ENCODE assay signal across 8 cellular contexts in the genomic region with DNA sequence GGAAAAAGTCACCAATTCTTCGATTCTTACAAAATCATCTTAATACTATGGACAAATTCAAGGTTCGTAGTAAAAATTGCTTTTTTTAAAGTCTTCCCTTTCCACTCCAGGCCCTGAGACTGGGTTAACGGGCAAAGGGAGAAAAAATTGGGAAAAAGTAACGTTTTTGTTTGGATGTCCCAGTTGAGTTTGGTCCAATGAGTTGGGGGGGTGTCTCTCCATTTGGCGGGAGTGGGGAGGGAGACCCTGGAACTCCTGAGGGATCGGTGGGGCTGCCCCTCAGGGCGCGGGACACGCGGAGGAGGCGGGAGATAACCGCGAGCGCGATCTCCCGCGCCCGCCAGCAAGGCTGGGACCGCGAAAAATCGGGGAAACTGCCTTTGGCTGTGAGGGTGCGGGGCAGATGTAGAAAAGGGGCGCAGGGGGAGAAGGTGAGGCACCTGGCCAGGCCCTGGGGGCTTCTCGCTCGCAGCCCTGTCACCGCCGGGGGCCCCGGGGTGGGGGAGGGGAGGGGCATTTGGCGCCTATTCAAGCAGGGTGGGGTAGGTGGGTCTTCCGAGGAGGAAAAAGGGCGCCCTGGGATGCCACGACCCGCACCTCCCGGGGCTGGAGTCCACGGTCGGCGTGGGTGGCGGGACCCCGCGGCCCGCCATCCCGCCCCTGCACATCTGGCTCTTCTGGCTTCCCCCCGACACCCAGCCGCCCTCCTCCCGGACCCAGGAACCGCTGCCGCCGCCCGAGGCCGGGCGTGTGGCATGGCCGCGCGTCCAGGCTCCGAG. TPM values are rescaled to one million over a fixed set of nuclear protein-coding genes. Genes with fewer than 3 reads are reported as not detected.
DNase-seq lines count a peak whose midpoint lies in the region; ATAC-seq and TF ChIP-seq lines count a peak whose summit lies in the region.

No MANE protein-coding gene starts in this region.

- TF ChIP-seq CTCF in IMR-90 (conservative IDR thresholded peaks at IDR 0.05; ENCODE audit: low read depth, low read length): no peak

- peak overlapping the region; percentile 78 for H2AFZ ChIP-seq in IMR-90 (replicated peaks; ENCODE audit: low read length, poor library complexity)

- peak overlapping the region; percentile 96 for H2AK9ac ChIP-seq in IMR-90 (replicated peaks; ENCODE audit: low read depth, low read length, poor library complexity)

- 0% methylated on average over 9 of the region's 55 CpGs; no CpG with 5 or more reads in 1 of the 2 experiments for WGBS in IMR-90 (ENCODE audit: extremely low coverage in 2 of 2, insufficient read length in 1 of 2), 2 experiments

- H4K5ac ChIP-seq in IMR-90 (ENCODE audit: low read depth, low read length): no peak overlapping the region

- H3K27me3 Mint-ChIP-seq in activated naive CD8-positive, alpha-beta T cell treated with anti-CD3 and anti-CD28 coated beads for 36 hours: peaks cover 4% of the 10 kb centered on the region
- H3K27me3 Mint-ChIP-seq in immature natural killer cell (ENCODE audit: low read depth in 3 of 3): peaks cover 11 to 13% (median 12%) of the 10 kb centered on the region in 3 donors
- H3K27me3 Mint-ChIP-seq in stimulated activated naive CD8-positive, alpha-beta T cell treated with anti-CD3 and anti-CD28 coated beads, Interleukin-15, Interleukin-2, amounts not matched to agents 100 ng/mL and 50 ng/mL, for 24 hours: no peaks in the 10 kb centered on the region

- H3K36me3 Mint-ChIP-seq in activated naive CD8-positive, alpha-beta T cell treated with anti-CD3 and anti-CD28 coated beads for 36 hours: peaks cover 55% of the 10 kb centered on the region
- peaks cover 0 to 4% (median 0%) of the 10 kb centered on the region in 3 donors for H3K36me3 Mint-ChIP-seq in immature natural killer cell
- peaks cover 64% of the 10 kb centered on the region for H3K36me3 Mint-ChIP-seq in stimulated activated naive CD8-positive, alpha-beta T cell treated with anti-CD3 and anti-CD28 coated beads, Interleukin-15, Interleukin-2, amounts not matched to agents 100 ng/mL and 50 ng/mL, for 24 hours (ENCODE audit: low read depth)

- H4K20me1 ChIP-seq in IMR-90 (ENCODE audit: insufficient read depth, low read length): peaks cover 13% of the 10 kb centered on the region; the same call in 1 of the 2 replicates

- ATAC-seq in Right ventricle myocardium inferior (no peak), left cardiac atrium (no peak), IMR-90 (ENCODE audit: low read depth) (no peak), HG03095 (IDR thresholded peaks at IDR 0.05; ENCODE audit: unreplicated experiment) (no peak)

- H3K27me3 ChIP-seq in IMR-90 (ENCODE audit: control insufficient read depth, insufficient read depth, low read length): no peaks in the 10 kb centered on the region

- no peak overlapping the region for H3K18ac ChIP-seq in IMR-90 (ENCODE audit: low read depth, low read length)

- in situ Hi-C loops in IMR-90 (cut with MboI; ENCODE audit: low sequenced_read_pairs): no loop called here

- POLR2A ChIA-PET in IMR-90 (lab: Charles Lee; ENCODE audit: unreplicated experiment): no interaction called here

- peak overlapping the region; percentile 36 for H3K27ac ChIP-seq in IMR-90 (ENCODE audit: insufficient read depth, low read length)

- no peak overlapping the region for H2BK15ac ChIP-seq in IMR-90 (ENCODE audit: low read depth, low read length)

- intact Hi-C loops in Right ventricle myocardium inferior (cut with DNase I) (loop anchor here (2.0 kb wide), 1 partner anchor 21 kb away; the partner anchor contains the start of gene MTRF1L), left cardiac atrium (cut with DNase I) (loop anchor here in 1 of 2 donors (2.0 kb wide), 1 partner anchor 21 kb away; the partner anchor contains the start of gene MTRF1L), IMR-90 (cut with micrococcal nuclease) (loop anchor here (5.0 kb wide), 1 partner anchor 600 kb away; no protein-coding TSS in a partner anchor)

- H3K9me3 ChIP-seq in IMR-90 (ENCODE audit: control insufficient read depth, insufficient read depth, low read length): no peaks in the 10 kb centered on the region

- H3K9me1 ChIP-seq in IMR-90 (ENCODE audit: insufficient read depth, low read length): no peaks in the 10 kb centered on the region

- H3K9ac ChIP-seq in IMR-90 (ENCODE audit: low read depth, low read length): peak overlapping the region; percentile 87

- no peak overlapping the region for H2BK20ac ChIP-seq in IMR-90 (ENCODE audit: low read depth, low read length)

- peak overlapping the region in 1 of 2 experiments; percentile 19; a peak in 1 of 4 replicates for H4K8ac ChIP-seq in IMR-90 (ENCODE audit: low read depth in 2 of 2, low read length in 2 of 2)

- H3K14ac ChIP-seq in IMR-90 (replicated peaks; ENCODE audit: low read depth, low read length): peak overlapping the region; percentile 28; the same call in 1 of the 2 replicates

- peak overlapping the region; percentile 29; the same call in 1 of the 2 replicates for H3K56ac ChIP-seq in IMR-90 (ENCODE audit: extremely low read depth, insufficient read depth, low read length)

- H3K4me3 ChIP-seq in IMR-90 (ENCODE audit: insufficient read depth, low read depth, low read length): peak overlapping the region; percentile 68

- H3K4me1 Mint-ChIP-seq in activated naive CD8-positive, alpha-beta T cell treated with anti-CD3 and anti-CD28 coated beads for 36 hours: peaks cover 28% of the 10 kb centered on the region
- H3K4me1 Mint-ChIP-seq in immature natural killer cell: peaks cover 33 to 45% of the 10 kb centered on the region in 2 donors
- H3K4me1 Mint-ChIP-seq in stimulated activated naive CD8-positive, alpha-beta T cell treated with anti-CD3 and anti-CD28 coated beads, Interleukin-15, Interleukin-2, amounts not matched to agents 100 ng/mL and 50 ng/mL, for 24 hours (ENCODE audit: low read depth): peaks cover 57% of the 10 kb centered on the region

- no peaks in the 10 kb centered on the region for H3K9me3 Mint-ChIP-seq in activated naive CD8-positive, alpha-beta T cell treated with anti-CD3 and anti-CD28 coated beads for 36 hours
- H3K9me3 Mint-ChIP-seq in immature natural killer cell: no peaks in the 10 kb centered on the region
- H3K9me3 Mint-ChIP-seq in stimulated activated naive CD8-positive, alpha-beta T cell treated with anti-CD3 and anti-CD28 coated beads, Interleukin-15, Interleukin-2, amounts not matched to agents 100 ng/mL and 50 ng/mL, for 24 hours: no peaks in the 10 kb centered on the region

- BruUV-seq in IMR-90 (replicated peaks; lab: Mats Ljungman, UMichigan): no TSS peak

- H3K36me3 ChIP-seq in IMR-90 (ENCODE audit: control insufficient read depth, insufficient read depth, low read length): no peaks in the 10 kb centered on the region

- no peak for TF ChIP-seq POLR2A in IMR-90 (IDR thresholded peaks at IDR 0.05; ENCODE audit: low read depth, low read length)

- DNase-seq in Right ventricle myocardium inferior (ENCODE audit: missing footprints): peak; percentile 56
- DNase-seq in left cardiac atrium: no peak
- DNase-seq in IMR-90: no peak
- DNase-seq in activated naive CD8-positive, alpha-beta T cell treated with anti-CD3 and anti-CD28 coated beads for 36 hours: peak; percentile 29
- no peak for DNase-seq in immature natural killer cell
- DNase-seq in UCSD-AML1 (lab: John Stamatoyannopoulos, UW; ENCODE audit: unreplicated experiment): no peak

- H4K91ac ChIP-seq in IMR-90 (ENCODE audit: insufficient read depth, low read depth, low read length): no peak overlapping the region

- CTCF ChIA-PET in IMR-90 (lab: Yijun Ruan, JAX): interaction anchor here (0.6 kb wide), 1 partner anchor 206 kb away, joined by 3 read pairs; no protein-coding TSS in a partner anchor

- TF ChIP-seq RAD21 in IMR-90 (IDR thresholded peaks at IDR 0.05; ENCODE audit: low read length): no peak

- dilution Hi-C loops in IMR-90 (cut with HindIII; ENCODE audit: low sequenced_read_pairs, unreplicated experiment): no loop called here

- H3K79me1 ChIP-seq in IMR-90 (ENCODE audit: low read depth in 1 of 2, low read length in 2 of 2): peaks cover 4 to 18% of the 10 kb centered on the region in 2 experiments; a peak in 2 of 4 replicates

- H2BK5ac ChIP-seq in IMR-90 (ENCODE audit: low read depth, low read length, poor library complexity, severe bottlenecking): peak overlapping the region; percentile 59

- peak overlapping the region; percentile 88 for H3K4me3 Mint-ChIP-seq in activated naive CD8-positive, alpha-beta T cell treated with anti-CD3 and anti-CD28 coated beads for 36 hours
- peak overlapping the region; percentile 47 to 76 (median 68) for H3K4me3 Mint-ChIP-seq in immature natural killer cell
- H3K4me3 Mint-ChIP-seq in stimulated activated naive CD8-positive, alpha-beta T cell treated with anti-CD3 and anti-CD28 coated beads, Interleukin-15, Interleukin-2, amounts not matched to agents 100 ng/mL and 50 ng/mL, for 24 hours: peak overlapping the region; percentile 94

- H2AK5ac ChIP-seq in IMR-90 (ENCODE audit: low read depth, low read length): peak overlapping the region; percentile 30; the same call in 1 of the 2 replicates

- H3K4me2 ChIP-seq in IMR-90 (ENCODE audit: low read depth, low read length): peak overlapping the region; percentile 70

- H2BK120ac ChIP-seq in IMR-90 (ENCODE audit: low read depth, low read length): no peak overlapping the region

- peak overlapping the region; percentile 80; the same call in 1 of the 2 replicates for H3K23ac ChIP-seq in IMR-90 (ENCODE audit: low read depth, low read length)

- peak overlapping the region; percentile 80 for H3K27ac Mint-ChIP-seq in activated naive CD8-positive, alpha-beta T cell treated with anti-CD3 and anti-CD28 coated beads for 36 hours
- H3K27ac Mint-ChIP-seq in immature natural killer cell: no peak overlapping the region
- H3K27ac Mint-ChIP-seq in stimulated activated naive CD8-positive, alpha-beta T cell treated with anti-CD3 and anti-CD28 coated beads, Interleukin-15, Interleukin-2, amounts not matched to agents 100 ng/mL and 50 ng/mL, for 24 hours: peak overlapping the region; percentile 75

- peak overlapping the region; percentile 65 for H3K4ac ChIP-seq in IMR-90 (ENCODE audit: low read depth, low read length)

- peaks cover 5% of the 10 kb centered on the region for H3K4me1 ChIP-seq in IMR-90 (ENCODE audit: control insufficient read depth, insufficient read depth, low read length)

RNA-seq across cellular contexts. Expression of gene FBXO5, which starts 0.7 kb away (rescaled TPM):
- total RNA-seq in Right ventricle myocardium inferior (2.4 TPM), left cardiac atrium (1 to 10 TPM; 2.7 to 3.1 TPM), IMR-90 (2012; rRNA removed) (16.7 and 25.3 TPM in 2 replicates)
- polyA plus RNA-seq in IMR-90 (2012; rRNA removed) (9.8 and 11.8 TPM in 2 replicates), immature natural killer cell (1 to 10 TPM; 3.4 to 10.0 (median 5.7) TPM)
- 1.2 and 2.5 TPM in 2 replicates for polyA plus RNA-seq in IMR-90 (2012; cell fraction: cytosol; rRNA removed)
- polyA plus RNA-seq in IMR-90 (2012; cell fraction: nucleus; rRNA removed; ENCODE audit: low replicate concordance): 0.85 and 4.8 TPM in 2 replicates
- total RNA-seq in activated naive CD8-positive, alpha-beta T cell treated with anti-CD3 and anti-CD28 coated beads for 36 hours: 10 to 100 TPM; 51.4 to 52.6 TPM

RNA-seq across cellular contexts. Expression of gene MTRF1L, which starts 20.3 kb away (rescaled TPM):
- total RNA-seq in Right ventricle myocardium inferior: 30.8 TPM
- 10 to 100 TPM; 28.3 to 36.1 TPM for total RNA-seq in left cardiac atrium
- total RNA-seq in IMR-90 (2012; rRNA removed): 11.1 and 20.6 TPM in 2 replicates
- 6.9 and 8.1 TPM in 2 replicates for polyA plus RNA-seq in IMR-90 (2012; rRNA removed)
- 2.1 TPM in 2 replicates for polyA plus RNA-seq in IMR-90 (2012; cell fraction: cytosol; rRNA removed)
- 2.0 and 13.9 TPM in 2 replicates for polyA plus RNA-seq in IMR-90 (2012; cell fraction: nucleus; rRNA removed; ENCODE audit: low replicate concordance)
- total RNA-seq in activated naive CD8-positive, alpha-beta T cell treated with anti-CD3 and anti-CD28 coated beads for 36 hours: 10 to 100 TPM; 16.8 to 18.2 TPM
- polyA plus RNA-seq in immature natural killer cell: 10 to 100 TPM; 10.4 to 17.6 (median 16.4) TPM

Comparison
In these comparisons a context has a peak if more than half of its experiments do, and no peak if none do; other contexts are left out.
1. DNase-seq: peak in Right ventricle myocardium inferior (single experiment) and activated naive CD8-positive, alpha-beta T cell treated with anti-CD3 and anti-CD28 coated beads for 36 hours (single experiment); none in left cardiac atrium (single experiment), IMR-90 (single experiment), immature natural killer cell (0 of 3) and UCSD-AML1 (single experiment).
2. H3K27ac Mint-ChIP-seq: peak in activated naive CD8-positive, alpha-beta T cell treated with anti-CD3 and anti-CD28 coated beads for 36 hours (single experiment) and stimulated activated naive CD8-positive, alpha-beta T cell treated with anti-CD3 and anti-CD28 coated beads, Interleukin-15, Interleukin-2, amounts not matched to agents 100 ng/mL and 50 ng/mL, for 24 hours (single experiment); none in immature natural killer cell (0 of 6).
3. Peak in every context shown above with its lines, with median percentiles within 50 percentile points of each other: H3K4me3 Mint-ChIP-seq.